ENCODE assay signal across 17 cellular contexts in the genomic region with DNA sequence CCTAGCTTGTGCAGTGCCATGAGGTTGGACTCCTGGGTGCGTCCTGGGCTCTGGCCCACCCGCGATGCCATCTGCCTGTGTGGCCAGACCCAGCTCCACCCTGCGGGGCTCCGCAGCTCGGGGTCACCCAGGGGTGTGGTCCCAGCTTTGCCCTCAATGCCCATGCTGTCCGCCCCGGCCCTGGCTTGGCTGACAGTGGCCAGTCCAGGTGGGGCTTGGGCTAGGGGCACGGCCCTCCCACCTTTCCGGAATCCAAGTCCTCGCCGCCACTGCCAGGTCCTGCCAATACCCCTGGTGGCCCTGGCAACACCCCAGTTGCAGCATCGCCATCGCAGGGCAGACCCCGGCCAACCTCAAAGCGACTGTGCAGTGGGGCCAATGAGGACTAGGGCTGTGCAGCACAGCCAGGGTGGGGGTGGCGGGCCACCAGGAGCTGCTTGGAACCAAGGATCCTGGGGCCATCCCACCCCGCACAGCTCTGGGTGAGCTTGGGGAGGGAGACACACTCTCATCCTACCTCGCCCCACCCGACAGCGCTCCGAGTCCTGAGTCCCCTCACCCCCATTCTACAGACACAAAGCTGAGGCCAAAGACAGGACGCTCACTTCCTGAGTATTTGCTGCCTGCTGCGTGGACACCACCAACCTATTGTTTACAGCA.
DNase-seq lines count a peak whose midpoint lies in the region; ATAC-seq, FAIRE-seq and TF ChIP-seq lines count a peak whose summit lies in the region.
"Had no signal": no experiment of that assay in that cellular context is flagged by ENCODE, and none has a peak within 500 bp of the region (broad histone marks: within the 10 kb centered on the region; RNA-seq: fewer than 3 reads in every experiment).

No MANE protein-coding gene starts in this region.

- no peak for TF ChIP-seq POLR2A in HepG2 (IDR thresholded peaks at IDR 0.05; ENCODE audit: insufficient read depth in 1 of 2, low read depth in 2 of 2, low read length in 2 of 2)
- TF ChIP-seq POLR2A in suprapubic skin (IDR thresholded peaks at IDR 0.05), result no peak

- WGBS in liver, result 95% methylated on average over 24 of the region's 24 CpGs
- WGBS in HepG2 (ENCODE audit: low lambda C conversion rate), result 69% methylated on average over 5 of the region's 24 CpGs
- 93% methylated on average over 8 of the region's 24 CpGs for WGBS in suprapubic skin

- H3K27me3 ChIP-seq in liver (ENCODE audit: control insufficient read depth in 4 of 4, insufficient read depth in 4 of 4, low read length in 3 of 4) (no peaks in the 10 kb centered on the region), HepG2 (ENCODE audit: control insufficient read depth in 1 of 2, insufficient read depth in 2 of 2, low read length in 2 of 2) (no peaks in the 10 kb centered on the region), suprapubic skin (no peaks in the 10 kb centered on the region)
- H3K27me3 ChIP-seq: BE2C had no signal

- TF ChIP-seq EP300 in HepG2 (IDR thresholded peaks at IDR 0.05; ENCODE audit: low read depth in 2 of 2, low read length in 2 of 2) (no peak), HepG2 (CRISPR knock-in tag; IDR thresholded peaks at IDR 0.05; ENCODE audit: borderline replicate concordance) (no peak), suprapubic skin (IDR thresholded peaks at IDR 0.05) (no peak)

- FAIRE-seq in HepG2 (lab: Jason Lieb, UNC), result no peak
- FAIRE-seq: A204.1, GM19239, H1 had no signal

- H2AFZ ChIP-seq in HepG2 (ENCODE audit: low read length), result no peak overlapping the region

- no peaks in the 10 kb centered on the region for H4K20me1 ChIP-seq in HepG2 (ENCODE audit: insufficient read depth, low read length)

- H3K9me3 ChIP-seq in liver (ENCODE audit: control insufficient read depth in 4 of 4, low read length in 3 of 4) (peaks cover 12 to 57% (median 23%) of the 10 kb centered on the region in 4 donors), HepG2 (ENCODE audit: low read length) (peaks cover 92% of the 10 kb centered on the region), suprapubic skin (peaks cover 14% of the 10 kb centered on the region)

- CTCF ChIA-PET in HepG2 (lab: Yijun Ruan, JAX; ENCODE audit: low intra/inter-chr PET ratio, low total read pairs), result no interaction called here

- no peak overlapping the region for H3K4me2 ChIP-seq in HepG2 (ENCODE audit: low read depth, low read length)

- POLR2A ChIA-PET in HepG2 (lab: Yijun Ruan, JAX), result no interaction called here

- TF ChIP-seq RAD21 in liver (IDR thresholded peaks at IDR 0.05), result no peak
- no peak for TF ChIP-seq RAD21 in HepG2 (CRISPR knock-in tag; IDR thresholded peaks at IDR 0.05)

- no peak overlapping the region for H3K9ac ChIP-seq in liver (ENCODE audit: low read depth in 1 of 2, low read length in 2 of 2)
- no peak overlapping the region for H3K9ac ChIP-seq in HepG2 (ENCODE audit: insufficient read depth, low read depth, low read length)

- peaks cover 0 to 7% (median 6%) of the 10 kb centered on the region in 4 donors for H3K36me3 ChIP-seq in liver (ENCODE audit: control insufficient read depth in 4 of 4, insufficient read depth in 3 of 4, low read depth in 1 of 4, low read length in 3 of 4)
- no peaks in the 10 kb centered on the region for H3K36me3 ChIP-seq in HepG2 (replicated peaks in 1 of 2; ENCODE audit: control insufficient read depth in 1 of 2, insufficient read depth in 2 of 2, low read length in 2 of 2)
- H3K36me3 ChIP-seq in suprapubic skin, result peaks cover 12% of the 10 kb centered on the region
- H3K36me3 ChIP-seq: BE2C had no signal

- no peaks in the 10 kb centered on the region for H3K79me2 ChIP-seq in HepG2 (ENCODE audit: insufficient read depth, low read length)

- no peak for DNase-seq in HepG2 (ENCODE audit: low spot score)
- peak; percentile 73 for DNase-seq in posterior vena cava (ENCODE audit: low spot score)
- no peak for DNase-seq in suprapubic skin (ENCODE audit: low spot score in 2 of 2)
- DNase-seq in SIG-M5 treated with dmso at 0.1 percent for 504 hours (lab: John Stamatoyannopoulos, UW; ENCODE audit: unreplicated experiment), result no peak
- DNase-seq: BE2C; CD4-positive, CD25-positive, alpha-beta regulatory T cell; DMS53; GF-D8; HCEC 1CT; HFFc6 had no signal

- H3K27ac ChIP-seq in liver (ENCODE audit: low read depth in 1 of 2, low read length in 2 of 2), result no peak overlapping the region
- H3K27ac ChIP-seq in HepG2 (ENCODE audit: extremely low read length, insufficient read depth, low read length), result no peak overlapping the region
- H3K27ac ChIP-seq in suprapubic skin, result no peak overlapping the region
- H3K27ac ChIP-seq: HL-60 had no signal

- H3K4me3 ChIP-seq in liver (ENCODE audit: low read depth in 1 of 3, low read length in 3 of 3), result peak overlapping the region in 2 of 3 donors; percentile 34 to 46
- H3K4me3 ChIP-seq in HepG2 (replicated peaks in 1 of 3; ENCODE audit: insufficient read depth in 1 of 3, low read depth in 2 of 3, low read length in 3 of 3), result no peak overlapping the region
- no peak overlapping the region for H3K4me3 ChIP-seq in suprapubic skin

- intact Hi-C loops in HepG2 (cut with micrococcal nuclease; ENCODE audit: unreplicated experiment), result no loop called here
- intact Hi-C loops in posterior vena cava (cut with DNase I), result no loop called here

- TF ChIP-seq CTCF in liver (IDR thresholded peaks at IDR 0.05; ENCODE audit: low read depth, low read length, missing input control) (no peak), HepG2 (CRISPR knock-in tag; IDR thresholded peaks at IDR 0.05) (no peak), suprapubic skin (IDR thresholded peaks at IDR 0.05) (no peak)

- H3K4me1 ChIP-seq in liver (ENCODE audit: control insufficient read depth in 4 of 4, insufficient read depth in 4 of 4, low read length in 3 of 4), result no peaks in the 10 kb centered on the region
- H3K4me1 ChIP-seq in HepG2 (ENCODE audit: insufficient read depth, low read length), result no peaks in the 10 kb centered on the region
- H3K4me1 ChIP-seq in suprapubic skin, result no peaks in the 10 kb centered on the region
- H3K4me1 ChIP-seq: BE2C had no signal

- no peak for ATAC-seq in HepG2
- peak; percentile 8 for ATAC-seq in esophagus mucosa
- ATAC-seq in GM21576 (IDR thresholded peaks at IDR 0.05; ENCODE audit: unreplicated experiment), result no peak

- in situ Hi-C loops in HepG2 (cut with HindIII; ENCODE audit: extremely low pct_ligation_motif_present, low pct_unique_long_range_greater_than_20kb), result no loop called here

- no TSS peak for BruUV-seq in HepG2 (replicated peaks; lab: Mats Ljungman, UMichigan)

TF ChIP-seq in liver, 16 proteins besides CTCF, POLR2A, EP300 and RAD21 (continues in another document):
- TF ChIP-seq FOXA1 (IDR thresholded peaks at IDR 0.05) (no peak), GABPA (IDR thresholded peaks at IDR 0.05 in 1 of 2, conservative IDR thresholded peaks at IDR 0.05 in 1 of 2) (no peak)
- TF ChIP-seq, protein P1, sequence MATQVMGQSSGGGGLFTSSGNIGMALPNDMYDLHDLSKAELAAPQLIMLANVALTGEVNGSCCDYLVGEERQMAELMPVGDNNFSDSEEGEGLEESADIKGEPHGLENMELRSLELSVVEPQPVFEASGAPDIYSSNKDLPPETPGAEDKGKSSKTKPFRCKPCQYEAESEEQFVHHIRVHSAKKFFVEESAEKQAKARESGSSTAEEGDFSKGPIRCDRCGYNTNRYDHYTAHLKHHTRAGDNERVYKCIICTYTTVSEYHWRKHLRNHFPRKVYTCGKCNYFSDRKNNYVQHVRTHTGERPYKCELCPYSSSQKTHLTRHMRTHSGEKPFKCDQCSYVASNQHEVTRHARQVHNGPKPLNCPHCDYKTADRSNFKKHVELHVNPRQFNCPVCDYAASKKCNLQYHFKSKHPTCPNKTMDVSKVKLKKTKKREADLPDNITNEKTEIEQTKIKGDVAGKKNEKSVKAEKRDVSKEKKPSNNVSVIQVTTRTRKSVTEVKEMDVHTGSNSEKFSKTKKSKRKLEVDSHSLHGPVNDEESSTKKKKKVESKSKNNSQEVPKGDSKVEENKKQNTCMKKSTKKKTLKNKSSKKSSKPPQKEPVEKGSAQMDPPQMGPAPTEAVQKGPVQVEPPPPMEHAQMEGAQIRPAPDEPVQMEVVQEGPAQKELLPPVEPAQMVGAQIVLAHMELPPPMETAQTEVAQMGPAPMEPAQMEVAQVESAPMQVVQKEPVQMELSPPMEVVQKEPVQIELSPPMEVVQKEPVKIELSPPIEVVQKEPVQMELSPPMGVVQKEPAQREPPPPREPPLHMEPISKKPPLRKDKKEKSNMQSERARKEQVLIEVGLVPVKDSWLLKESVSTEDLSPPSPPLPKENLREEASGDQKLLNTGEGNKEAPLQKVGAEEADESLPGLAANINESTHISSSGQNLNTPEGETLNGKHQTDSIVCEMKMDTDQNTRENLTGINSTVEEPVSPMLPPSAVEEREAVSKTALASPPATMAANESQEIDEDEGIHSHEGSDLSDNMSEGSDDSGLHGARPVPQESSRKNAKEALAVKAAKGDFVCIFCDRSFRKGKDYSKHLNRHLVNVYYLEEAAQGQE (IDR thresholded peaks at IDR 0.05), result no peak

TF ChIP-seq in HepG2, 621 proteins besides CTCF, POLR2A, EP300 and RAD21 (continues in another document):
- TF ChIP-seq SUZ12 (IDR thresholded peaks at IDR 0.05; ENCODE audit: low read depth, low read length) (no peak), ZNF296 (CRISPR knock-in tag; conservative IDR thresholded peaks at IDR 0.05) (no peak), MAFK (conservative IDR thresholded peaks at IDR 0.05 in 1 of 2, IDR thresholded peaks at IDR 0.05 in 1 of 2; ENCODE audit: low read length in 2 of 2) (no peak), CREB1 (IDR thresholded peaks at IDR 0.05) (no peak), CREB1 (CRISPR knock-in tag; IDR thresholded peaks at IDR 0.05) (no peak), SETDB1 (CRISPR knock-in tag; IDR thresholded peaks at IDR 0.05; ENCODE audit: borderline replicate concordance) (no peak)

Comparison
In these comparisons a context has a peak if more than half of its experiments do, and no peak if none do; other contexts are left out.
1. H3K4me3 ChIP-seq: peak in liver (2 of 3); none in HepG2 (0 of 3) and suprapubic skin (single experiment).